8 cellular contexts compared by ENCODE assay signal in genomic region chr2:221529943-221530652, GRCh38. TPM values are rescaled to one million over a fixed set of nuclear protein-coding genes. Genes with fewer than 3 reads are reported as not detected.
A peak's percentile ranks its signal among the peaks of the same experiment; 100 is the strongest.
DNase-seq lines count a peak whose midpoint lies in the region; ATAC-seq, FAIRE-seq and TF ChIP-seq lines count a peak whose summit lies in the region.

No MANE protein-coding gene starts in this region.

- peak overlapping the region; percentile 0 for H3K27ac Mint-ChIP-seq in chondrocyte (ENCODE audit: unreplicated experiment)

- no peak for TF ChIP-seq CTCF in chondrocyte (IDR thresholded peaks at IDR 0.05)
- TF ChIP-seq CTCF in osteoblast (IDR thresholded peaks at IDR 0.05; ENCODE audit: extremely low read depth, low read depth, low read length): no peak
- TF ChIP-seq CTCF in kidney (IDR thresholded peaks at IDR 0.05; ENCODE audit: borderline replicate concordance, extremely low read depth, insufficient read depth): no peak

- no peak for ATAC-seq in GM18873 (IDR thresholded peaks at IDR 0.05; ENCODE audit: low FRiP score, unreplicated experiment)

- H4K20me1 ChIP-seq in osteoblast (ENCODE audit: insufficient read depth, low read length): no peaks in the 10 kb centered on the region

- in situ Hi-C loops in KBM-7 (cut with MboI; ENCODE audit: low pct_unique_long_range_greater_than_20kb, low sequenced_read_pairs): no loop called here

- H3K4me3 Mint-ChIP-seq in chondrocyte (ENCODE audit: unreplicated experiment): no peak overlapping the region

- no peaks in the 10 kb centered on the region for H3K79me2 ChIP-seq in osteoblast (ENCODE audit: insufficient read depth, low read length)

- H3K4me2 ChIP-seq in osteoblast (ENCODE audit: insufficient read depth, low read length): peak overlapping the region; percentile 38

- intact Hi-C loops in kidney (cut with DNase I): no loop called here
- intact Hi-C loops in head of caudate nucleus (cut with DNase I): no loop called here

- H3K9me3 Mint-ChIP-seq in chondrocyte (ENCODE audit: low read depth): no peaks in the 10 kb centered on the region

- H3K9me3 ChIP-seq in osteoblast (ENCODE audit: low read depth, low read length) (no peaks in the 10 kb centered on the region), kidney (ENCODE audit: control insufficient read depth in 1 of 2, low read length in 2 of 2) (no peaks in the 10 kb centered on the region)

- no peaks in the 10 kb centered on the region for H3K36me3 Mint-ChIP-seq in chondrocyte (ENCODE audit: low read depth)

- DNase-seq in DMS79 treated with DMSO at 0.1 percent for 48 hours (lab: John Stamatoyannopoulos, UW) (peak; percentile 82), NCI-H2227 (lab: John Stamatoyannopoulos, UW; ENCODE audit: unreplicated experiment) (peak; percentile 30), chondrocyte (ENCODE audit: low spot score) (no peak), osteoblast (ENCODE audit: insufficient read length, low spot score, missing footprints) (peak; percentile 81), kidney (no peak), head of caudate nucleus (no peak), KBM-7 (no peak)

- H3K4me3 ChIP-seq in osteoblast (ENCODE audit: insufficient read depth, low read length) (peak overlapping the region; percentile 19), kidney (ENCODE audit: low read length in 2 of 2) (no peak overlapping the region)

- no peaks in the 10 kb centered on the region for H3K27me3 ChIP-seq in osteoblast (ENCODE audit: insufficient read depth, low read length)

- no peak for FAIRE-seq in kidney (lab: Jason Lieb, UNC)

- peaks cover 14% of the 10 kb centered on the region for H3K4me1 Mint-ChIP-seq in chondrocyte (ENCODE audit: low read depth)

- H3K36me3 ChIP-seq in osteoblast (ENCODE audit: insufficient read depth, low read length) (no peaks in the 10 kb centered on the region), kidney (ENCODE audit: control insufficient read depth in 1 of 2, insufficient read depth in 2 of 2, low read length in 2 of 2) (no peaks in the 10 kb centered on the region)

- no peaks in the 10 kb centered on the region for H3K27me3 Mint-ChIP-seq in chondrocyte (ENCODE audit: low read depth)

- H3K9ac ChIP-seq in kidney (ENCODE audit: low read length in 2 of 2): no peak overlapping the region

- H3K4me1 ChIP-seq in osteoblast (ENCODE audit: insufficient read depth, low read length): no peaks in the 10 kb centered on the region
- peaks cover 6 to 9% of the 10 kb centered on the region in 2 donors for H3K4me1 ChIP-seq in kidney (ENCODE audit: control insufficient read depth in 1 of 2, insufficient read depth in 1 of 2, low read depth in 1 of 2, low read length in 2 of 2)

- peak overlapping the region; percentile 52 for H2AFZ ChIP-seq in osteoblast (ENCODE audit: low read length)

- H3K27ac ChIP-seq in osteoblast (ENCODE audit: low read depth, low read length) (no peak overlapping the region), kidney (ENCODE audit: low read depth in 2 of 2, low read length in 2 of 2) (no peak overlapping the region)

RNA-seq across cellular contexts. Expression of gene EPHA4, which starts 42.0 kb away (rescaled TPM):
- total RNA-seq in chondrocyte (3.9 to 6.8 TPM (median 5.5 TPM) in 3 replicates), osteoblast (12.7 and 15.9 TPM in 2 replicates), kidney (38.0 TPM)
- 4.8 TPM for polyA plus RNA-seq in kidney (ENCODE audit: insufficient read depth, low read depth, low replicate concordance)

Comparison
In these comparisons a context has a peak if more than half of its experiments do, and no peak if none do; other contexts are left out.
1. DNase-seq: peak in DMS79 treated with DMSO at 0.1 percent for 48 hours (single experiment), NCI-H2227 (single experiment) and osteoblast (single experiment); none in chondrocyte (single experiment), kidney (single experiment), head of caudate nucleus (0 of 42) and KBM-7 (single experiment).